1 cellular context compared by ENCODE assay signal in the genomic region with DNA sequence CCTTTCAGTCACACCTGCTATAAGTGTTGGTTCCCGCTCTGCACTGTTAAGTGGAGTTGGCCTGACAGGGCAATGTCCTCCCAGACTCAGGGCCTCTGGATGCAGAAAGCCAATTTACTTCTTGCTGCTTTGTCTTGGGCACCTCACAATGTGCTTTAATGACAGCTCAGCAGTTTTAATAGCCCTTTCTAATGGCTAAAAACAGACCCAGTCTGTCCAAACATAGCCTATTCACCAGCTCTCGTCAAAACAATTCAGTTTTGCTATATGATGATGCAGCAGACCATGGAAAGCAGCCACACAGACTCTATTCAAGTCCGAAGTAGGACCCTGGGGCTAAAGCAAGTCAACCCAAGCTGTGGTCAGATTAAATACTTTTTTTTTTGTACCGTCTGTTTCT.
TF ChIP-seq lines count a peak whose summit lies in the region.

No MANE protein-coding gene starts in this region.

TF ChIP-seq in WTC11, 78 proteins besides CTCF, POLR2A, EP300 and RAD21 (continued from another document):
- TF ChIP-seq, protein P1, sequence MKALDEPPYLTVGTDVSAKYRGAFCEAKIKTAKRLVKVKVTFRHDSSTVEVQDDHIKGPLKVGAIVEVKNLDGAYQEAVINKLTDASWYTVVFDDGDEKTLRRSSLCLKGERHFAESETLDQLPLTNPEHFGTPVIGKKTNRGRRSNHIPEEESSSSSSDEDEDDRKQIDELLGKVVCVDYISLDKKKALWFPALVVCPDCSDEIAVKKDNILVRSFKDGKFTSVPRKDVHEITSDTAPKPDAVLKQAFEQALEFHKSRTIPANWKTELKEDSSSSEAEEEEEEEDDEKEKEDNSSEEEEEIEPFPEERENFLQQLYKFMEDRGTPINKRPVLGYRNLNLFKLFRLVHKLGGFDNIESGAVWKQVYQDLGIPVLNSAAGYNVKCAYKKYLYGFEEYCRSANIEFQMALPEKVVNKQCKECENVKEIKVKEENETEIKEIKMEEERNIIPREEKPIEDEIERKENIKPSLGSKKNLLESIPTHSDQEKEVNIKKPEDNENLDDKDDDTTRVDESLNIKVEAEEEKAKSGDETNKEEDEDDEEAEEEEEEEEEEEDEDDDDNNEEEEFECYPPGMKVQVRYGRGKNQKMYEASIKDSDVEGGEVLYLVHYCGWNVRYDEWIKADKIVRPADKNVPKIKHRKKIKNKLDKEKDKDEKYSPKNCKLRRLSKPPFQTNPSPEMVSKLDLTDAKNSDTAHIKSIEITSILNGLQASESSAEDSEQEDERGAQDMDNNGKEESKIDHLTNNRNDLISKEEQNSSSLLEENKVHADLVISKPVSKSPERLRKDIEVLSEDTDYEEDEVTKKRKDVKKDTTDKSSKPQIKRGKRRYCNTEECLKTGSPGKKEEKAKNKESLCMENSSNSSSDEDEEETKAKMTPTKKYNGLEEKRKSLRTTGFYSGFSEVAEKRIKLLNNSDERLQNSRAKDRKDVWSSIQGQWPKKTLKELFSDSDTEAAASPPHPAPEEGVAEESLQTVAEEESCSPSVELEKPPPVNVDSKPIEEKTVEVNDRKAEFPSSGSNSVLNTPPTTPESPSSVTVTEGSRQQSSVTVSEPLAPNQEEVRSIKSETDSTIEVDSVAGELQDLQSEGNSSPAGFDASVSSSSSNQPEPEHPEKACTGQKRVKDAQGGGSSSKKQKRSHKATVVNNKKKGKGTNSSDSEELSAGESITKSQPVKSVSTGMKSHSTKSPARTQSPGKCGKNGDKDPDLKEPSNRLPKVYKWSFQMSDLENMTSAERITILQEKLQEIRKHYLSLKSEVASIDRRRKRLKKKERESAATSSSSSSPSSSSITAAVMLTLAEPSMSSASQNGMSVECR (CRISPR knock-in tag; IDR thresholded peaks at IDR 0.05; ENCODE audit: borderline replicate concordance) = no peak
- TF ChIP-seq TEAD4 (CRISPR knock-in tag; IDR thresholded peaks at IDR 0.05) = no peak
- no peak for TF ChIP-seq SMAD4 (CRISPR knock-in tag; IDR thresholded peaks at IDR 0.05)
- TF ChIP-seq, protein P2, sequence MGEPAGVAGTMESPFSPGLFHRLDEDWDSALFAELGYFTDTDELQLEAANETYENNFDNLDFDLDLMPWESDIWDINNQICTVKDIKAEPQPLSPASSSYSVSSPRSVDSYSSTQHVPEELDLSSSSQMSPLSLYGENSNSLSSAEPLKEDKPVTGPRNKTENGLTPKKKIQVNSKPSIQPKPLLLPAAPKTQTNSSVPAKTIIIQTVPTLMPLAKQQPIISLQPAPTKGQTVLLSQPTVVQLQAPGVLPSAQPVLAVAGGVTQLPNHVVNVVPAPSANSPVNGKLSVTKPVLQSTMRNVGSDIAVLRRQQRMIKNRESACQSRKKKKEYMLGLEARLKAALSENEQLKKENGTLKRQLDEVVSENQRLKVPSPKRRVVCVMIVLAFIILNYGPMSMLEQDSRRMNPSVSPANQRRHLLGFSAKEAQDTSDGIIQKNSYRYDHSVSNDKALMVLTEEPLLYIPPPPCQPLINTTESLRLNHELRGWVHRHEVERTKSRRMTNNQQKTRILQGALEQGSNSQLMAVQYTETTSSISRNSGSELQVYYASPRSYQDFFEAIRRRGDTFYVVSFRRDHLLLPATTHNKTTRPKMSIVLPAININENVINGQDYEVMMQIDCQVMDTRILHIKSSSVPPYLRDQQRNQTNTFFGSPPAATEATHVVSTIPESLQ (CRISPR knock-in tag; IDR thresholded peaks at IDR 0.05) = no peak
- TF ChIP-seq FOXJ3 (CRISPR knock-in tag; IDR thresholded peaks at IDR 0.05; ENCODE audit: borderline replicate concordance) = no peak
- TF ChIP-seq NR1H2 (CRISPR knock-in tag; IDR thresholded peaks at IDR 0.05) = no peak
- TF ChIP-seq ZBTB21 (CRISPR knock-in tag; IDR thresholded peaks at IDR 0.05; ENCODE audit: borderline replicate concordance) = no peak
- TF ChIP-seq ZNF416 (CRISPR knock-in tag; IDR thresholded peaks at IDR 0.05) = no peak
